ENCODE assay signal across 9 cellular contexts in the genomic region with DNA sequence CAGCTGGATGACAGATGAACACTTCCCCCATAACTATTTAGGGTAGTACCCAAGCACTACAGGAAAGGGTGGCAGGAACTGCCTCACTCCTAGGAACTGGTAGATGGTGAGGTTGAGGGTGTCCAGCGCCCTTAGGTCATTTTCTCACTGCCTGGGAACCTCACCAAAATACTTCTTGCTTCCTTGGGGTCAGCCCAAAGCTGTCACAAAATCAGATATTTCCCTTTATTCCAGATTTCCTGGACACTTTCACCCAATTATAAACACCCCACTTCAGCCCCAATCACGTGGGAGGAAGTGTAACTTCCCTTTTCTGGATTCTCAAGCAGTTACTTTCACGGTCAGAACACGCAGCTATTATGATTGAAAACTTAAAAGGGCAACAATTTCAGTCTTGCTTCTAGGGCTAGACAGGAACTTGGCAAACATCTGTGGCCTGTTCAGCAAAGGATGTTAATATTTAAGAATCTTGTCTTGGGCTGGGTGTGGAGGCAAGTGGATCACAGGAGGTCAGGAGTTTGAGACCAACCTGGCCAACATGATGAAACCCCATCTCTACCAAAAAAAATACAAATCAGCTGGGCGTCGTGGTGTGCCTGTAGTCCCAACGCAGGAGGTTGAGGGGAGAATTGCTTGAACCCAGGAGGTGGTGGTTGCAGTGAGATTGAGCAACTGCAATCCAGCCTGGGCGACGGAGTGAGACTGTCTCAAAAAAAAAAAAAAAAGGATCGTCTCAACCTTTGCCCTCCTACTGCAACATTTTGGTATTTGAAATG.
DNase-seq lines count a peak whose midpoint lies in the region; ATAC-seq lines count a peak whose summit lies in the region.
"Had no signal": no experiment of that assay in that cellular context is flagged by ENCODE, and none has a peak within 500 bp of the region (broad histone marks: within the 10 kb centered on the region; RNA-seq: fewer than 3 reads in every experiment).

No MANE protein-coding gene starts in this region.

- H3K36me3 ChIP-seq in mucosa of rectum (ENCODE audit: control insufficient read depth in 2 of 2, insufficient read depth in 2 of 2, low read length in 2 of 2), result peaks cover 28 to 39% of the 10 kb centered on the region in 2 donors

- peaks cover 27 to 28% of the 10 kb centered on the region in 2 donors for H3K4me1 ChIP-seq in mucosa of rectum (ENCODE audit: control insufficient read depth in 2 of 2, insufficient read depth in 2 of 2, low read length in 2 of 2)

- peak overlapping the region; percentile 93 for H3K4me3 Mint-ChIP-seq in dendritic cell treated with granulocyte-macrophage colony-stimulating factor and Interleukin-4, amounts not matched to agents 40 ng/mL and 50 ng/mL, for 4 days

- H3K4me3 ChIP-seq in mucosa of rectum (ENCODE audit: low read length in 2 of 2), result peak overlapping the region in 1 of 2 donors; percentile 100

- H3K27me3 Mint-ChIP-seq in dendritic cell treated with granulocyte-macrophage colony-stimulating factor and Interleukin-4, amounts not matched to agents 40 ng/mL and 50 ng/mL, for 4 days, result no peaks in the 10 kb centered on the region

- intact Hi-C loops in dendritic cell treated with granulocyte-macrophage colony-stimulating factor and Interleukin-4, amounts not matched to agents 40 ng/mL and 50 ng/mL, for 4 days (cut with micrococcal nuclease), result no loop called here

- no peaks in the 10 kb centered on the region for H3K9me3 Mint-ChIP-seq in dendritic cell treated with granulocyte-macrophage colony-stimulating factor and Interleukin-4, amounts not matched to agents 40 ng/mL and 50 ng/mL, for 4 days

- ATAC-seq in GM18502 (IDR thresholded peaks at IDR 0.05; ENCODE audit: poor library complexity, unreplicated experiment), result peak; percentile 30
- no peak for ATAC-seq in GM19324 (IDR thresholded peaks at IDR 0.05; ENCODE audit: low FRiP score, unreplicated experiment)
- no peak for ATAC-seq in HG03342 (IDR thresholded peaks at IDR 0.05; ENCODE audit: unreplicated experiment)

- peaks cover 65% of the 10 kb centered on the region for H3K4me1 Mint-ChIP-seq in dendritic cell treated with granulocyte-macrophage colony-stimulating factor and Interleukin-4, amounts not matched to agents 40 ng/mL and 50 ng/mL, for 4 days (ENCODE audit: low read depth)

- DNase-seq in RPMI8226, result peak; percentile 78
- DNase-seq in COLO829 (ENCODE audit: low spot score), result no peak
- DNase-seq in activated gamma-delta T cell treated with Interleukin-2 at 50 U/mL for 16 hours, result no peak

- H3K27ac Mint-ChIP-seq in dendritic cell treated with granulocyte-macrophage colony-stimulating factor and Interleukin-4, amounts not matched to agents 40 ng/mL and 50 ng/mL, for 4 days, result peak overlapping the region; percentile 99

- H3K9ac ChIP-seq in mucosa of rectum (ENCODE audit: low read depth in 1 of 2, low read length in 2 of 2), result peak overlapping the region; percentile 3 to 23
- H3K9ac ChIP-seq: KMS-11 had no signal

- no peaks in the 10 kb centered on the region for H3K27me3 ChIP-seq in mucosa of rectum (ENCODE audit: control insufficient read depth in 2 of 2, insufficient read depth in 2 of 2, low read length in 2 of 2)

- peaks cover 100% of the 10 kb centered on the region for H3K36me3 Mint-ChIP-seq in dendritic cell treated with granulocyte-macrophage colony-stimulating factor and Interleukin-4, amounts not matched to agents 40 ng/mL and 50 ng/mL, for 4 days (ENCODE audit: low read depth)

- H3K27ac ChIP-seq in mucosa of rectum (ENCODE audit: low read depth in 2 of 2, low read length in 2 of 2), result peak overlapping the region; percentile 77 to 97
- H3K27ac ChIP-seq: KMS-11 had no signal

- H3K9me3 ChIP-seq in mucosa of rectum (ENCODE audit: control insufficient read depth in 2 of 2, low read length in 2 of 2), result no peaks in the 10 kb centered on the region
